18 cellular contexts compared by ENCODE assay signal in the genomic region with DNA sequence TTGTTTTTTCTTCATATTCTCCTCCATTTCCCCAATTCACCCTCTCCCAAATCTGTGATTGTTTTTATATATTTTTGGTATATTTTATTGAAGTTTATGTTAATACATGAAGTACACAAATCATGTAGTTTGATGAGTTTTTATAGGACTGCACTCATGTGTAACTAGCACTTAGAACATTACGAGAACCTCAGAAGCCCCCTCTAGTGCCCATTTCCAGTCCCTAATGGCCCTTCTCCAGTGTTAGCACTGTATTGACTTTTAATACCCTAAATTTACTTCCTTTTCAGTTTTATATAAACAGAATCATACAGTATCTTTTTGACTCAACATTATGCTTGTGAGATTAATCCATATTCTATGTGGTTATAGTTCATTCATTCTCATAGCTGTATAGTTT. TPM values are rescaled to one million over a fixed set of nuclear protein-coding genes. Genes with fewer than 3 reads are reported as not detected.
A peak's percentile ranks its signal among the peaks of the same experiment; 100 is the strongest.
DNase-seq lines count a peak whose midpoint lies in the region; TF ChIP-seq lines count a peak whose summit lies in the region.
"Had no signal": no experiment of that assay in that cellular context is flagged by ENCODE, and none has a peak within 500 bp of the region (broad histone marks: within the 10 kb centered on the region; RNA-seq: fewer than 3 reads in every experiment).

No MANE protein-coding gene starts in this region.

- TF ChIP-seq POLR2A in erythroblast (IDR thresholded peaks at IDR 0.05; ENCODE audit: low read length), result no peak

- no peaks in the 10 kb centered on the region for H3K79me2 ChIP-seq in OCI-LY1 (ENCODE audit: insufficient read depth, low read length)

- DNase-seq in A172 (ENCODE audit: low spot score) (peak; percentile 21), erythroblast (lab: John Stamatoyannopoulos, UW) (peak; percentile 10 to 16), nucleus accumbens (lab: John Stamatoyannopoulos, UW) (no peak), C1 segment of cervical spinal cord (lab: John Stamatoyannopoulos, UW) (no peak), NCI-H345 (lab: John Stamatoyannopoulos, UW) (no peak), SKM-1 treated with dmso at 0.1 percent for 144 hours (lab: John Stamatoyannopoulos, UW; ENCODE audit: unreplicated experiment) (no peak)
- DNase-seq: activated CD4-positive, alpha-beta T cell treated with anti-CD3 and anti-CD28 coated beads, Interleukin-2, amount 10 ng/mL, durations not matched to agents 24 days and 14 days; activated naive CD4-positive, alpha-beta T cell treated with anti-CD3 and anti-CD28 coated beads, Interleukin-2, amount 50 U/mL, for 16 hours; dermis blood vessel endothelial cell; mesenchymal stem cell; NCI-H1417 treated with DMSO at 0.1 percent for 48 hours; nephron progenitor cell; retina; substantia nigra had no signal

- H4K20me1 ChIP-seq in OCI-LY1 (ENCODE audit: insufficient read depth, low read length), result no peaks in the 10 kb centered on the region

- no peak overlapping the region for H3K27ac ChIP-seq in OCI-LY1 (ENCODE audit: low read depth, low read length, poor library complexity, severe bottlenecking)
- H3K27ac ChIP-seq: esophagus muscularis mucosa, SJSA1 had no signal

- H3F3A ChIP-seq in OCI-LY1 (ENCODE audit: insufficient read depth, low read length), result no peaks in the 10 kb centered on the region

- TF ChIP-seq CTCF in GM12872 (IDR thresholded peaks at IDR 0.05; ENCODE audit: insufficient read depth, low read depth, low read length) (0 out of 3 replicates have a peak, but pooled peaks have one; percentile 4), OCI-LY1 (IDR thresholded peaks at IDR 0.05; ENCODE audit: low read length) (peak; percentile 29; the same call in 1 of the 2 replicates)

- H3K27me3 ChIP-seq in OCI-LY1 (ENCODE audit: insufficient read depth, low read length), result no peaks in the 10 kb centered on the region
- H3K27me3 ChIP-seq: esophagus muscularis mucosa, SJSA1 had no signal

- H3K9me2 ChIP-seq in OCI-LY1 (ENCODE audit: low read depth, low read length), result no peaks in the 10 kb centered on the region

- H2AFZ ChIP-seq in OCI-LY1 (ENCODE audit: low read length), result no peak overlapping the region

- no peaks in the 10 kb centered on the region for H3K36me3 ChIP-seq in OCI-LY1 (ENCODE audit: insufficient read depth, low read length)
- H3K36me3 ChIP-seq: SJSA1 had no signal

- H3K9ac ChIP-seq in OCI-LY1 (ENCODE audit: low read length), result no peak overlapping the region

- H3K4me1 ChIP-seq in OCI-LY1 (ENCODE audit: insufficient read depth, low read length, severe bottlenecking), result no peaks in the 10 kb centered on the region
- H3K4me1 ChIP-seq: esophagus muscularis mucosa, SJSA1 had no signal

- H3K9me3 ChIP-seq in OCI-LY1 (ENCODE audit: low read length), result no peaks in the 10 kb centered on the region
- H3K9me3 ChIP-seq: esophagus muscularis mucosa, SJSA1 had no signal

- no peak overlapping the region for H3K4me2 ChIP-seq in OCI-LY1 (ENCODE audit: low read length)

- H3K4me3 ChIP-seq in OCI-LY1 (ENCODE audit: low read depth, low read length, poor library complexity, severe bottlenecking), result no peak overlapping the region
- H3K4me3 ChIP-seq: esophagus muscularis mucosa, SJSA1 had no signal

RNA-seq across cellular contexts. Expression of gene FKTN, which starts 18.5 kb away (rescaled TPM):
- total RNA-seq in A172 (2014; rRNA removed; shearing (Covaris generic)), result 30.9 and 31.0 TPM in 2 replicates

Comparison
In these comparisons a context has a peak if more than half of its experiments do, and no peak if none do; other contexts are left out.
1. DNase-seq: peak in A172 (single experiment) and erythroblast (2 of 2); none in nucleus accumbens (0 of 56), C1 segment of cervical spinal cord (0 of 14), NCI-H345 (single experiment) and SKM-1 treated with dmso at 0.1 percent for 144 hours (single experiment).